14 cellular contexts compared by ENCODE assay signal in the genomic region with DNA sequence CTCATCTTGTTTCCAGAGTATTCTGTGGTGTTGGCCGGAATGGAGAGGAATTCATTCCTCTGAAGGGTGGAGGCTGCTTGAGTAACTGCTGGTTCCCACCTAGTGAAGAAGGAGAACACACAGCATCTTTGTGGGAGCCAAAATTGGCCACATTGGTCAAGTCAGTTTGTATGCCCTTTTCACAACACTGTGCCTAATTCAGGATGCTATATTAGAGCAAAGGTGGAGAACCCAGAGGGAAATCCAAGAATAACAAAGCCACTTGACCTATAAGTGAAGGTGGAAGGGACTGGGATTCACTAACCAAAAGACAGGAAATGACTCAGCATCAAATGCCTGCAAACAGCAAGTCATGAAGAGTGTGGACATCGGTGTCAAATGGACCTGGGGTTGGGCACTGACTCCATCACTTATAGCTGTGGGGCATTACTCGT. TPM values are rescaled to one million over a fixed set of nuclear protein-coding genes. Genes with fewer than 3 reads are reported as not detected.
DNase-seq lines count a peak whose midpoint lies in the region; ATAC-seq, FAIRE-seq and TF ChIP-seq lines count a peak whose summit lies in the region.
"Had no signal": no experiment of that assay in that cellular context is flagged by ENCODE, and none has a peak within 500 bp of the region (broad histone marks: within the 10 kb centered on the region; RNA-seq: fewer than 3 reads in every experiment).

No MANE protein-coding gene starts in this region.

- POLR2A ChIA-PET in naive thymus-derived CD4-positive, alpha-beta T cell (lab: Charles Lee), result interaction anchor here (1.2 kb wide), 1 partner anchor 14 kb away, joined by 7 read pairs; no protein-coding TSS in a partner anchor

- TF ChIP-seq POLR2A in H54 (IDR thresholded peaks at IDR 0.05; ENCODE audit: low read depth, low read length), result no peak
- no peak for TF ChIP-seq POLR2A in suprapubic skin (IDR thresholded peaks at IDR 0.05)

- ATAC-seq in activated T-cell treated with anti-CD3 and anti-CD28 coated beads, Interleukin-2, amount 50 U/mL, for 72 hours (replicated peaks in 1 of 2), result no peak
- ATAC-seq in naive thymus-derived CD4-positive, alpha-beta T cell, result no peak
- ATAC-seq: left lobe of liver; stimulated activated effector memory CD8-positive, alpha-beta T cell treated with anti-CD3 and anti-CD28 coated beads, Interleukin-12 subunit alpha, Interleukin-12 subunit beta, amount 100 ng/mL, for 72 hours had no signal

- CTCF ChIA-PET in naive thymus-derived CD4-positive, alpha-beta T cell (lab: Charles Lee), result interaction anchor here (1.1 to 2.3 kb wide), 4 partner anchors 11 to 41 kb away, joined by 3 to 11 read pairs (median 4); no protein-coding TSS in a partner anchor

- intact Hi-C loops in naive thymus-derived CD4-positive, alpha-beta T cell (cut with micrococcal nuclease), result loop anchor here in 1 of 2 donors (2.0 kb wide), 1 partner anchor 19 kb away; no protein-coding TSS in a partner anchor

- no peak for TF ChIP-seq CTCF in suprapubic skin (IDR thresholded peaks at IDR 0.05)

- H3K9me3 ChIP-seq in SJSA1 (replicated peaks) (no peaks in the 10 kb centered on the region; the same call in 1 of the 2 replicates), suprapubic skin (no peaks in the 10 kb centered on the region)
- H3K9me3 ChIP-seq in naive thymus-derived CD4-positive, alpha-beta T cell (ENCODE audit: control insufficient read depth in 2 of 3, low read length in 3 of 3), result no peaks in the 10 kb centered on the region

- peaks cover 18 to 19% of the 10 kb centered on the region in 2 donors for H3K9me3 Mint-ChIP-seq in activated T-cell treated with anti-CD3 and anti-CD28 coated beads, Interleukin-2, amount 50 U/mL, for 72 hours
- peaks cover 0 to 24% (median 0%) of the 10 kb centered on the region in 11 donors for H3K9me3 Mint-ChIP-seq in naive thymus-derived CD4-positive, alpha-beta T cell

- FAIRE-seq in H54 (lab: Jason Lieb, UNC), result no peak
- FAIRE-seq: frontal cortex had no signal

- no peak overlapping the region for H3K4me3 Mint-ChIP-seq in activated T-cell treated with anti-CD3 and anti-CD28 coated beads, Interleukin-2, amount 50 U/mL, for 72 hours
- no peak overlapping the region for H3K4me3 Mint-ChIP-seq in naive thymus-derived CD4-positive, alpha-beta T cell
- H3K4me3 Mint-ChIP-seq: stimulated activated effector memory CD8-positive, alpha-beta T cell treated with anti-CD3 and anti-CD28 coated beads, Interleukin-12 subunit alpha, Interleukin-12 subunit beta, amount 100 ng/mL, for 72 hours had no signal

- H3K27me3 Mint-ChIP-seq in activated T-cell treated with anti-CD3 and anti-CD28 coated beads, Interleukin-2, amount 50 U/mL, for 72 hours (ENCODE audit: low read depth), result no peaks in the 10 kb centered on the region
- no peaks in the 10 kb centered on the region for H3K27me3 Mint-ChIP-seq in naive thymus-derived CD4-positive, alpha-beta T cell

- peak; percentile 65 for DNase-seq in H54 (ENCODE audit: insufficient read length, low spot score)
- DNase-seq in SJSA1 (ENCODE audit: low read depth in 1 of 2, low spot score in 2 of 2), result peak in 1 of 2 experiments; percentile 55
- peak; percentile 44 for DNase-seq in fibroblast of peridontal ligament (ENCODE audit: extremely low read depth)
- DNase-seq in suprapubic skin (ENCODE audit: low spot score in 2 of 2), result no peak
- no peak for DNase-seq in activated T-cell treated with anti-CD3 and anti-CD28 coated beads, Interleukin-2, amount 50 U/mL, for 72 hours
- DNase-seq in naive thymus-derived CD4-positive, alpha-beta T cell, result no peak
- no peak for DNase-seq in NCI-H2227 treated with DMSO at 0.1 percent for 48 hours (lab: John Stamatoyannopoulos, UW)
- DNase-seq: activated T-cell treated with anti-CD3 and anti-CD28 coated beads for 4 hours, NCI-H510A, occipital lobe had no signal

- peaks cover 48% of the 10 kb centered on the region for H3K4me1 ChIP-seq in SJSA1 (replicated peaks)
- H3K4me1 ChIP-seq in suprapubic skin, result peaks cover 4% of the 10 kb centered on the region
- H3K4me1 ChIP-seq in naive thymus-derived CD4-positive, alpha-beta T cell (ENCODE audit: control insufficient read depth in 2 of 2, insufficient read depth in 2 of 2, low read length in 2 of 2), result peaks cover 0 to 8% of the 10 kb centered on the region in 2 donors

- no peak overlapping the region for H3K4me3 ChIP-seq in SJSA1
- H3K4me3 ChIP-seq in suprapubic skin, result no peak overlapping the region
- no peak overlapping the region for H3K4me3 ChIP-seq in naive thymus-derived CD4-positive, alpha-beta T cell (ENCODE audit: low read length)

- peaks cover 6 to 12% of the 10 kb centered on the region in 2 donors for H3K36me3 Mint-ChIP-seq in activated T-cell treated with anti-CD3 and anti-CD28 coated beads, Interleukin-2, amount 50 U/mL, for 72 hours (ENCODE audit: insufficient read depth in 2 of 2)
- H3K36me3 Mint-ChIP-seq in naive thymus-derived CD4-positive, alpha-beta T cell, result peaks cover 0 to 3% (median 0%) of the 10 kb centered on the region in 5 donors
- H3K36me3 Mint-ChIP-seq: stimulated activated effector memory CD8-positive, alpha-beta T cell treated with anti-CD3 and anti-CD28 coated beads, Interleukin-12 subunit alpha, Interleukin-12 subunit beta, amount 100 ng/mL, for 72 hours had no signal

- WGBS in suprapubic skin, result 75% methylated on average over 3 of the region's 3 CpGs

- no peak for TF ChIP-seq EP300 in suprapubic skin (IDR thresholded peaks at IDR 0.05)

- H3K36me3 ChIP-seq in SJSA1 (no peaks in the 10 kb centered on the region), suprapubic skin (no peaks in the 10 kb centered on the region)
- H3K36me3 ChIP-seq in naive thymus-derived CD4-positive, alpha-beta T cell (ENCODE audit: control insufficient read depth in 2 of 3, insufficient read depth in 3 of 3, low read length in 3 of 3), result no peaks in the 10 kb centered on the region

- peaks cover 49% of the 10 kb centered on the region for H3K4me1 Mint-ChIP-seq in activated T-cell treated with anti-CD3 and anti-CD28 coated beads, Interleukin-2, amount 50 U/mL, for 72 hours (ENCODE audit: low read depth)
- H3K4me1 Mint-ChIP-seq in naive thymus-derived CD4-positive, alpha-beta T cell, result peaks cover 9 to 24% (median 13%) of the 10 kb centered on the region in 7 donors

- H3K27ac Mint-ChIP-seq in activated T-cell treated with anti-CD3 and anti-CD28 coated beads, Interleukin-2, amount 50 U/mL, for 72 hours, result no peak overlapping the region
- H3K27ac Mint-ChIP-seq in naive thymus-derived CD4-positive, alpha-beta T cell, result no peak overlapping the region

- H3K27me3 ChIP-seq in SJSA1 (replicated peaks) (no peaks in the 10 kb centered on the region), suprapubic skin (no peaks in the 10 kb centered on the region)
- no peaks in the 10 kb centered on the region for H3K27me3 ChIP-seq in naive thymus-derived CD4-positive, alpha-beta T cell (ENCODE audit: control insufficient read depth in 2 of 2, insufficient read depth in 2 of 2, low read length in 2 of 2)

- H3K27ac ChIP-seq in SJSA1 (peak overlapping the region; percentile 62), suprapubic skin (peak overlapping the region; percentile 31)
- H3K27ac ChIP-seq in naive thymus-derived CD4-positive, alpha-beta T cell (ENCODE audit: low read depth, low read length), result no peak overlapping the region
- H3K27ac ChIP-seq: VCaP had no signal

RNA-seq across cellular contexts. Expression of a gene that starts 27.3 kb away (rescaled TPM):
- total RNA-seq in SJSA1 (2014; rRNA removed; shearing (Covaris generic)), result 0.50 TPM in 1 of 2 replicates, not detected in the other
- 10 to 100 TPM in 3 of 4 donors, 1 to 10 TPM in 1; 8.8 to 41.1 (median 24.4) TPM for total RNA-seq in suprapubic skin
- total RNA-seq in activated T-cell treated with anti-CD3 and anti-CD28 coated beads, Interleukin-2, amount 50 U/mL, for 72 hours, result under 1 TPM in 1 of 2 donors, not detected in 1; 0.36 TPM
- total RNA-seq in naive thymus-derived CD4-positive, alpha-beta T cell, result not detected
- polyA plus RNA-seq in naive thymus-derived CD4-positive, alpha-beta T cell, result not detected

RNA-seq across cellular contexts. Expression of a gene that starts 45.8 kb away (rescaled TPM):
- total RNA-seq in SJSA1 (2014; rRNA removed; shearing (Covaris generic)), result 160 and 243 TPM in 2 replicates
- total RNA-seq in suprapubic skin, result 10 to 100 TPM; 50.1 to 79.2 (median 66.3) TPM
- 10 to 100 TPM; 12.0 to 17.3 TPM for total RNA-seq in activated T-cell treated with anti-CD3 and anti-CD28 coated beads, Interleukin-2, amount 50 U/mL, for 72 hours
- total RNA-seq in naive thymus-derived CD4-positive, alpha-beta T cell, result 1 to 10 TPM; 1.6 to 3.1 (median 2.2) TPM
- under 1 TPM; 0.02 to 0.74 TPM for polyA plus RNA-seq in naive thymus-derived CD4-positive, alpha-beta T cell

Comparison
In these comparisons a context has a peak if more than half of its experiments do, and no peak if none do; other contexts are left out.
1. DNase-seq: peak in H54 (single experiment) and fibroblast of peridontal ligament (single experiment); none in suprapubic skin (0 of 2), activated T-cell treated with anti-CD3 and anti-CD28 coated beads, Interleukin-2, amount 50 U/mL, for 72 hours (0 of 2), naive thymus-derived CD4-positive, alpha-beta T cell (0 of 9) and NCI-H2227 treated with DMSO at 0.1 percent for 48 hours (single experiment).